Comparison of ENCODE assay signal across 25 cellular contexts in the genomic region with DNA sequence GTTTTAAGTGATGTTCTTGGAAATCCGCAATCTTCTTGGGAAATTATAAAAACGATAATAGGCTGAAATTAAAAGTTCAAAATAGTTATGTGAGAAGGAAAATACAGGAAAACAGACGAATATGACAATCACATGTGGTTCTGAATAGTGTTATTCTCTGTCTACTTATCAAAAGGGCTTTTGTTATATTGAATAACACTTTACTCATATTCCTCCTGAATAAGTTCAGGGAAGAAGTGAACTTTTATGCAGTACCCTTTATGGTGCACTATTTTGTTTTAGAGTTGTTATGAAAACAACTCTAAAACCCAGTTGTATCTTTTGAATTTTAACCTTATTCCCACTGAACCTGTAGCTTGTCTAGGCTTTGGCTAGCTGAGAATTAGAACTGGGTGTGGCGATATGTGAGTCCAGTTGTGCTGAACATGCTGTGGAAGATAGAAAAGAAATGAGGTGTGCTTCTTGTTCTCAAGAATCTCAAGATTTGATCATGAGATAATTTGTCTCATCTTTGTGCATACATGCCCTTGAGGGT.
DNase-seq lines count a peak whose midpoint lies in the region; ATAC-seq and TF ChIP-seq lines count a peak whose summit lies in the region.
"Had no signal": no experiment of that assay in that cellular context is flagged by ENCODE, and none has a peak within 500 bp of the region (broad histone marks: within the 10 kb centered on the region; RNA-seq: fewer than 3 reads in every experiment).

No MANE protein-coding gene starts in this region.

- H3K27me3 ChIP-seq in cardiac muscle cell = no peaks in the 10 kb centered on the region
- no peaks in the 10 kb centered on the region for H3K27me3 ChIP-seq in right cardiac atrium (ENCODE audit: control insufficient read depth, insufficient read depth)
- H3K27me3 ChIP-seq in osteoblast (ENCODE audit: insufficient read depth, low read length) = no peaks in the 10 kb centered on the region
- H3K27me3 ChIP-seq: BE2C, MG63 had no signal

- no peak overlapping the region for H2AFZ ChIP-seq in osteoblast (ENCODE audit: low read length)
- H2AFZ ChIP-seq: GM23248 had no signal

- H3K36me3 ChIP-seq in cardiac muscle cell (no peaks in the 10 kb centered on the region), osteoblast (ENCODE audit: insufficient read depth, low read length) (no peaks in the 10 kb centered on the region)
- H3K36me3 ChIP-seq: BE2C, MG63 had no signal

- intact Hi-C loops in right cardiac atrium (cut with DNase I) (no loop called here), sciatic nerve (cut with DNase I) (no loop called here)

- H3K4me3 ChIP-seq in cardiac muscle cell (no peak overlapping the region), right cardiac atrium (ENCODE audit: low read length) (no peak overlapping the region), osteoblast (ENCODE audit: insufficient read depth, low read length) (no peak overlapping the region)
- H3K4me3 ChIP-seq: GM12878, GM23248, MG63 had no signal

- no peaks in the 10 kb centered on the region for H4K20me1 ChIP-seq in osteoblast (ENCODE audit: insufficient read depth, low read length)

- 80% methylated on average over 4 of the region's 4 CpGs for WGBS in right cardiac atrium

- H3K4me1 ChIP-seq in cardiac muscle cell (ENCODE audit: low read depth) (peaks cover 32% of the 10 kb centered on the region), right cardiac atrium (ENCODE audit: control insufficient read depth, insufficient read depth, low read length) (no peaks in the 10 kb centered on the region), osteoblast (ENCODE audit: insufficient read depth, low read length) (no peaks in the 10 kb centered on the region)
- H3K4me1 ChIP-seq: BE2C had no signal

- DNase-seq in cardiac muscle cell (ENCODE audit: low read depth in 1 of 2, low spot score in 1 of 2) (no peak), right cardiac atrium (no peak), inferior parietal cortex (ENCODE audit: extremely low spot score) (peak; percentile 25), sciatic nerve (ENCODE audit: low spot score) (no peak), osteoblast (ENCODE audit: insufficient read length, low spot score, missing footprints) (no peak), omental fat pad (ENCODE audit: low spot score) (no peak)
- DNase-seq: 8988T; ACHN; BE2C; CD8-positive, alpha-beta memory T cell; DMS 273 treated with DMSO at 0.1 percent for 48 hours; DMS79; EL; GDM1; GM23248; IMR-90; KG1; MG63; NCI-H2029; NCI-H510A; NCI-H69; SHP77 had no signal

- TF ChIP-seq CTCF in cardiac muscle cell (IDR thresholded peaks at IDR 0.05; ENCODE audit: low read depth, low read length) (no peak), osteoblast (IDR thresholded peaks at IDR 0.05; ENCODE audit: extremely low read depth, low read depth, low read length) (no peak), omental fat pad (IDR thresholded peaks at IDR 0.05) (no peak)

- H3K27ac ChIP-seq in cardiac muscle cell (peak overlapping the region; percentile 95), right cardiac atrium (ENCODE audit: low read length) (no peak overlapping the region), osteoblast (ENCODE audit: low read depth, low read length) (no peak overlapping the region)
- H3K27ac ChIP-seq: GM23248, RWPE1 had no signal

- H3K79me2 ChIP-seq in osteoblast (ENCODE audit: insufficient read depth, low read length) = no peaks in the 10 kb centered on the region

- no peak overlapping the region for H3K4me2 ChIP-seq in osteoblast (ENCODE audit: insufficient read depth, low read length)

- no peaks in the 10 kb centered on the region for H3K9me3 ChIP-seq in cardiac muscle cell (ENCODE audit: low read depth)
- no peaks in the 10 kb centered on the region for H3K9me3 ChIP-seq in right cardiac atrium (ENCODE audit: control insufficient read depth, low read length)
- no peaks in the 10 kb centered on the region for H3K9me3 ChIP-seq in osteoblast (ENCODE audit: low read depth, low read length)
- H3K9me3 ChIP-seq: BE2C, MG63 had no signal

- ATAC-seq in right cardiac atrium = no peak
- peak; percentile 61 for ATAC-seq in sciatic nerve
- ATAC-seq in omental fat pad (ENCODE audit: low FRiP score) = no peak
- ATAC-seq in HG02840 (IDR thresholded peaks at IDR 0.05; ENCODE audit: low FRiP score, unreplicated experiment) = no peak
- ATAC-seq: GM12878 had no signal
